Comparison of ENCODE assay signal across 19 cellular contexts in the genomic region with DNA sequence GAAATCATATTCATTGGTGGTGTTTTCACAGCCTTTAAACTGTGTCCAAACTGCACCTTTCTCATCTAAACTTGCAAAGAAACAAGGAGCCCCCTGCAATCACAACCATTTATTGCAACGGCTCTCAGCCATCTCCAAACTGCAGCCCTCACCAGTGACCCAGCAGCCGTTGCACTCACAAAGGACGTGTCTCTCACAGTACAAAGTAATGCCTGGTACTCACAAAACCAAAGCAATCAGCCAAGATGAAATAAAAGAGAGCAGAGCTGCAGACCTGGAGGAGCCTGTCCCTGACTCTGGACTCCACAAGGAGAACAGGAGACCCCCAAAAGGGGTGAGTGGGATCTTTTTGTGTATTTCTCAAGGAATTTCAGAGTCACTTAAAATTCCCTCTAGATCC. TPM values are rescaled to one million over a fixed set of nuclear protein-coding genes. Genes with fewer than 3 reads are reported as not detected.
DNase-seq lines count a peak whose midpoint lies in the region; ATAC-seq and TF ChIP-seq lines count a peak whose summit lies in the region.
"Had no signal": no experiment of that assay in that cellular context is flagged by ENCODE, and none has a peak within 500 bp of the region (broad histone marks: within the 10 kb centered on the region; RNA-seq: fewer than 3 reads in every experiment).

No MANE protein-coding gene starts in this region.

- TF ChIP-seq CTCF in HEK293 (tag by site-specific recombination; IDR thresholded peaks at IDR 0.05) = no peak

- no peaks in the 10 kb centered on the region for H3K27me3 ChIP-seq in CD4-positive, CD25-positive, alpha-beta regulatory T cell (ENCODE audit: control insufficient read depth, insufficient read depth, low read length)
- peaks cover 0 to 2% (median 0%) of the 10 kb centered on the region in 3 experiments for H3K27me3 ChIP-seq in neuronal stem cell (ENCODE audit: control insufficient read depth in 3 of 3, insufficient read depth in 3 of 3, low read depth in 1 of 3, low read length in 3 of 3)
- H3K27me3 ChIP-seq: right lobe of liver had no signal

- H3K27ac ChIP-seq in CD4-positive, CD25-positive, alpha-beta regulatory T cell (ENCODE audit: insufficient read depth, low read length, poor library complexity, severe bottlenecking) = peak overlapping the region; percentile 82
- H3K27ac ChIP-seq in HEK293 (ENCODE audit: extremely low read depth, low read depth, low read length) = no peak overlapping the region
- no peak overlapping the region for H3K27ac ChIP-seq in neuronal stem cell (replicated peaks; ENCODE audit: low read length)
- H3K27ac ChIP-seq: PC-9, right lobe of liver, thoracic aorta had no signal

- WGBS in neuronal stem cell (ENCODE audit: extremely low coverage in 2 of 2, insufficient read length in 2 of 2, insufficient replicate concordance in 1 of 2), 2 donors = no CpG with 5 or more reads among the region's 3 CpGs

- DNase-seq in CD4-positive, CD25-positive, alpha-beta regulatory T cell = no peak
- peak in 2 of 10 donors; percentile 19 to 56 for DNase-seq in naive thymus-derived CD8-positive, alpha-beta T cell
- no peak for DNase-seq in medulla oblongata (ENCODE audit: extremely low spot score)
- no peak for DNase-seq in neuronal stem cell (ENCODE audit: low spot score)
- DNase-seq in NOMO-1 treated with dmso at 0.1 percent for 144 hours (lab: John Stamatoyannopoulos, UW; ENCODE audit: unreplicated experiment) = no peak
- DNase-seq: cerebellar nuclear complex; endodermal cell; hypothalamus; NCI-H2029; NCI-H524; occipital lobe; PC-9; right lobe of liver; stimulated activated CD4-positive, alpha-beta T cell treated with anti-CD3 and anti-CD28 coated beads, Interleukin-1b, Interleukin-23, amount 100 ng/mL, for 48 hours had no signal

- no peak overlapping the region for H2AK5ac ChIP-seq in neuronal stem cell (ENCODE audit: low read depth, low read length)

- H3K14ac ChIP-seq in neuronal stem cell (ENCODE audit: low read length) = no peak overlapping the region

- peaks cover 86% of the 10 kb centered on the region for H3K4me1 ChIP-seq in CD4-positive, CD25-positive, alpha-beta regulatory T cell (ENCODE audit: control insufficient read depth, insufficient read depth, low read length, poor library complexity, severe bottlenecking)
- H3K4me1 ChIP-seq in HEK293 (ENCODE audit: control insufficient read depth, insufficient read depth, low read length) (peaks cover 2% of the 10 kb centered on the region; the same call in 1 of the 2 replicates), neuronal stem cell (ENCODE audit: control insufficient read depth in 2 of 2, insufficient read depth in 1 of 2, low read depth in 1 of 2, low read length in 2 of 2) (peaks cover 0 to 5% of the 10 kb centered on the region in 2 donors)
- H3K4me1 ChIP-seq: HAP-1, right lobe of liver had no signal

- no peaks in the 10 kb centered on the region for H3K79me1 ChIP-seq in neuronal stem cell (ENCODE audit: low read depth, low read length)

- no peak overlapping the region for H2BK120ac ChIP-seq in neuronal stem cell (ENCODE audit: low read depth, low read length)

- no peak overlapping the region for H2BK5ac ChIP-seq in neuronal stem cell (ENCODE audit: low read length)

- H3K9me3 ChIP-seq in CD4-positive, CD25-positive, alpha-beta regulatory T cell (ENCODE audit: control insufficient read depth in 2 of 2, low read length in 2 of 2) = no peaks in the 10 kb centered on the region
- H3K9me3 ChIP-seq in HEK293 (ENCODE audit: control insufficient read depth, insufficient read depth, low read depth, low read length) (no peaks in the 10 kb centered on the region), neuronal stem cell (replicated peaks in 1 of 2; ENCODE audit: control insufficient read depth in 2 of 2, insufficient read depth in 1 of 2, low read depth in 1 of 2, low read length in 2 of 2) (peaks cover 0 to 15% of the 10 kb centered on the region in 2 donors)
- H3K9me3 ChIP-seq: HAP-1, right lobe of liver, thoracic aorta had no signal

- no peak overlapping the region for H4K91ac ChIP-seq in neuronal stem cell (ENCODE audit: low read depth, low read length, poor library complexity)

- POLR2A ChIA-PET in HEK293 (lab: Yijun Ruan, JAX) = interaction anchor here (0.6 to 0.7 kb wide), 2 partner anchors 9 to 1988 kb away, joined by 4 to 8 read pairs; no protein-coding TSS in a partner anchor
- POLR2A ChIA-PET in naive thymus-derived CD8-positive, alpha-beta T cell (lab: Charles Lee) = interaction anchor here (1.5 to 23.1 kb wide), 5 partner anchors 10 to 34 kb away, joined by 4 to 562 read pairs (median 7); no protein-coding TSS in a partner anchor

- peaks cover 0 to 3% (median 0%) of the 10 kb centered on the region in 7 donors for H3K9me3 Mint-ChIP-seq in CD4-positive, CD25-positive, alpha-beta regulatory T cell
- no peaks in the 10 kb centered on the region for H3K9me3 Mint-ChIP-seq in activated T-helper 17 cell treated with anti-CD3 and anti-CD28 coated beads, Interleukin-2, amount 50 U/mL, for 72 hours
- no peaks in the 10 kb centered on the region for H3K9me3 Mint-ChIP-seq in naive thymus-derived CD8-positive, alpha-beta T cell

- peak overlapping the region; percentile 42 to 84 (median 74) for H3K27ac Mint-ChIP-seq in CD4-positive, CD25-positive, alpha-beta regulatory T cell
- H3K27ac Mint-ChIP-seq in activated T-helper 17 cell treated with anti-CD3 and anti-CD28 coated beads, Interleukin-2, amount 50 U/mL, for 72 hours = peak overlapping the region; percentile 93
- H3K27ac Mint-ChIP-seq in naive thymus-derived CD8-positive, alpha-beta T cell = peak overlapping the region; percentile 68 to 100 (median 96)
- H3K27ac Mint-ChIP-seq: endodermal cell, mesothelial cell of epicardium had no signal

- peaks cover 53% of the 10 kb centered on the region for H3K36me3 ChIP-seq in CD4-positive, CD25-positive, alpha-beta regulatory T cell (ENCODE audit: control insufficient read depth, insufficient read depth, low read length)
- no peaks in the 10 kb centered on the region for H3K36me3 ChIP-seq in HEK293 (ENCODE audit: control insufficient read depth in 2 of 2, insufficient read depth in 1 of 2, low read length in 2 of 2)
- no peaks in the 10 kb centered on the region for H3K36me3 ChIP-seq in neuronal stem cell (replicated peaks in 1 of 2; ENCODE audit: control insufficient read depth in 2 of 2, insufficient read depth in 2 of 2, low read length in 2 of 2)
- H3K36me3 ChIP-seq: HAP-1, right lobe of liver, thoracic aorta had no signal

- H2BK12ac ChIP-seq in neuronal stem cell (ENCODE audit: low read length) = no peak overlapping the region

- H3K23ac ChIP-seq in neuronal stem cell (ENCODE audit: low read depth, low read length, poor library complexity) = no peak overlapping the region

- peaks cover 41 to 82% (median 61%) of the 10 kb centered on the region in 4 donors for H3K4me1 Mint-ChIP-seq in CD4-positive, CD25-positive, alpha-beta regulatory T cell
- H3K4me1 Mint-ChIP-seq in activated T-helper 17 cell treated with anti-CD3 and anti-CD28 coated beads, Interleukin-2, amount 50 U/mL, for 72 hours = peaks cover 51% of the 10 kb centered on the region
- H3K4me1 Mint-ChIP-seq in naive thymus-derived CD8-positive, alpha-beta T cell = peaks cover 50 to 92% (median 78%) of the 10 kb centered on the region in 4 donors
- H3K4me1 Mint-ChIP-seq: endodermal cell, mesothelial cell of epicardium had no signal

- no peaks in the 10 kb centered on the region for H3K27me3 Mint-ChIP-seq in CD4-positive, CD25-positive, alpha-beta regulatory T cell
- no peaks in the 10 kb centered on the region for H3K27me3 Mint-ChIP-seq in activated T-helper 17 cell treated with anti-CD3 and anti-CD28 coated beads, Interleukin-2, amount 50 U/mL, for 72 hours
- no peaks in the 10 kb centered on the region for H3K27me3 Mint-ChIP-seq in naive thymus-derived CD8-positive, alpha-beta T cell

- H2BK15ac ChIP-seq in neuronal stem cell (ENCODE audit: low read length) = no peak overlapping the region

- no peak for ATAC-seq in CD4-positive, CD25-positive, alpha-beta regulatory T cell (ENCODE audit: low read depth in 2 of 2)
- no peak for ATAC-seq in activated T-helper 17 cell treated with anti-CD3 and anti-CD28 coated beads, Interleukin-2, amount 50 U/mL, for 72 hours (replicated peaks)
- peak in 1 of 2 donors; percentile 21 for ATAC-seq in naive thymus-derived CD8-positive, alpha-beta T cell
- ATAC-seq: right lobe of liver had no signal

- no peak overlapping the region for H2AFZ ChIP-seq in neuronal stem cell (ENCODE audit: low read length)
- H2AFZ ChIP-seq: PC-9 had no signal

- peak overlapping the region; percentile 93 to 99 (median 96) for H3K4me3 Mint-ChIP-seq in CD4-positive, CD25-positive, alpha-beta regulatory T cell
- peak overlapping the region; percentile 95 for H3K4me3 Mint-ChIP-seq in activated T-helper 17 cell treated with anti-CD3 and anti-CD28 coated beads, Interleukin-2, amount 50 U/mL, for 72 hours
- peak overlapping the region; percentile 81 to 100 (median 99) for H3K4me3 Mint-ChIP-seq in naive thymus-derived CD8-positive, alpha-beta T cell
- H3K4me3 Mint-ChIP-seq: endodermal cell, mesothelial cell of epicardium had no signal

- peak overlapping the region; percentile 100 for H3K4me3 ChIP-seq in CD4-positive, CD25-positive, alpha-beta regulatory T cell (ENCODE audit: low read depth, low read length)
- H3K4me3 ChIP-seq in HEK293 (ENCODE audit: low read depth, low read length) = no peak overlapping the region
- H3K4me3 ChIP-seq in neuronal stem cell (ENCODE audit: low read length in 2 of 2) = no peak overlapping the region
- H3K4me3 ChIP-seq: HAP-1, PC-9, right lobe of liver, thoracic aorta had no signal

- H3K9ac ChIP-seq in neuronal stem cell (ENCODE audit: low read depth, low read length, poor library complexity) = no peak overlapping the region

- no peak overlapping the region for H3K4ac ChIP-seq in neuronal stem cell (ENCODE audit: low read length)

- no peak overlapping the region for H3K4me2 ChIP-seq in neuronal stem cell (ENCODE audit: insufficient read depth, low read length, poor library complexity, severe bottlenecking)
- H3K4me2 ChIP-seq: PC-9 had no signal

- CTCF ChIA-PET in HEK293 (lab: Yijun Ruan, JAX) = interaction anchor here (1.1 to 11.5 kb wide), 7 partner anchors 7 to 198 kb away, joined by 4 to 138 read pairs (median 22); partner anchors contain the start of gene CEACAM21

- H3K36me3 Mint-ChIP-seq in CD4-positive, CD25-positive, alpha-beta regulatory T cell = peaks cover 75% of the 10 kb centered on the region
- H3K36me3 Mint-ChIP-seq in activated T-helper 17 cell treated with anti-CD3 and anti-CD28 coated beads, Interleukin-2, amount 50 U/mL, for 72 hours (ENCODE audit: low read depth) = peaks cover 84% of the 10 kb centered on the region
- peaks cover 22 to 85% (median 43%) of the 10 kb centered on the region in 3 donors for H3K36me3 Mint-ChIP-seq in naive thymus-derived CD8-positive, alpha-beta T cell

- no peak overlapping the region for H4K8ac ChIP-seq in neuronal stem cell (ENCODE audit: low read depth, low read length)

- H3K18ac ChIP-seq in neuronal stem cell (ENCODE audit: low read length) = no peak overlapping the region

RNA-seq across cellular contexts. Expression of gene CEACAM21, which starts 20.2 kb away (rescaled TPM):
- 43.8 TPM for total RNA-seq in CD4-positive, CD25-positive, alpha-beta regulatory T cell
- 10 to 100 TPM; 39.1 to 58.6 (median 46.7) TPM for polyA plus RNA-seq in CD4-positive, CD25-positive, alpha-beta regulatory T cell
- 10 to 100 TPM; 27.1 to 30.7 TPM for total RNA-seq in activated T-helper 17 cell treated with anti-CD3 and anti-CD28 coated beads, Interleukin-2, amount 50 U/mL, for 72 hours
- 10 to 100 TPM; 56.7 to 59.1 TPM for total RNA-seq in naive thymus-derived CD8-positive, alpha-beta T cell
- 10 to 100 TPM; 16.7 to 44.2 (median 19.8) TPM for polyA plus RNA-seq in naive thymus-derived CD8-positive, alpha-beta T cell
- 1.2 TPM for polyA plus RNA-seq in neuronal stem cell (2013, experiment 1 of 2)
- polyA plus RNA-seq in neuronal stem cell (2013, experiment 2 of 2) = 0.83 TPM
- total RNA-seq: mesothelial cell of epicardium, PC-9 had no signal
